In genomic region chr6:54100411-54101006, GRCh38 we compare ENCODE assay signal across 17 cellular contexts. TPM values are rescaled to one million over a fixed set of nuclear protein-coding genes. Genes with fewer than 3 reads are reported as not detected.
A peak's percentile ranks its signal among the peaks of the same experiment; 100 is the strongest.
DNase-seq lines count a peak whose midpoint lies in the region; ATAC-seq and TF ChIP-seq lines count a peak whose summit lies in the region.
"Had no signal": no experiment of that assay in that cellular context is flagged by ENCODE, and none has a peak within 500 bp of the region (broad histone marks: within the 10 kb centered on the region; RNA-seq: fewer than 3 reads in every experiment).

No MANE protein-coding gene starts in this region.

- H3K27me3 ChIP-seq in KMS-11 (ENCODE audit: insufficient read depth, low read depth) (no peaks in the 10 kb centered on the region), breast epithelium (no peaks in the 10 kb centered on the region)
- H3K27me3 ChIP-seq: testis had no signal

- H3K79me2 ChIP-seq in KMS-11 (ENCODE audit: insufficient read depth, low read depth), result no peaks in the 10 kb centered on the region
- H3K79me2 ChIP-seq in OCI-LY7 (ENCODE audit: insufficient read depth, low read depth, low read length), result no peaks in the 10 kb centered on the region

- intact Hi-C loops in breast epithelium (cut with DNase I; ENCODE audit: low total_unique reads) (no loop called here), OCI-LY7 (cut with micrococcal nuclease; ENCODE audit: unreplicated experiment) (loop anchor here (1.0 kb wide), 1 partner anchor 47 kb away; no protein-coding TSS in a partner anchor)

- TF ChIP-seq CTCF in KMS-11 (conservative IDR thresholded peaks at IDR 0.05; ENCODE audit: low read depth, low read length) (no peak), breast epithelium (IDR thresholded peaks at IDR 0.05) (no peak), OCI-LY7 (conservative IDR thresholded peaks at IDR 0.05; ENCODE audit: low read length) (no peak)

- H3K27ac ChIP-seq in KMS-11 (no peak overlapping the region), breast epithelium (no peak overlapping the region), OCI-LY7 (ENCODE audit: low read depth, low read length, poor library complexity, severe bottlenecking) (no peak overlapping the region)
- H3K27ac ChIP-seq: coronary artery, testis had no signal

- DNase-seq in inferior parietal cortex (ENCODE audit: extremely low spot score) (no peak), breast epithelium (ENCODE audit: low spot score in 2 of 2) (no peak), OCI-LY7 (ENCODE audit: low spot score) (no peak)
- DNase-seq: activated CD8-positive, alpha-beta T cell treated with anti-CD3 and anti-CD28 coated beads for 36 hours; activated effector memory CD4-positive, alpha-beta T cell treated with anti-CD3 and anti-CD28 coated beads, Interleukin-2, amount 50 U/mL, for 16 hours; aorta; DMS53; naive thymus-derived CD4-positive, alpha-beta T cell; testis had no signal

- POLR2A ChIA-PET in OCI-LY7 (lab: Charles Lee), result no interaction called here

- ATAC-seq in GM18861 (IDR thresholded peaks at IDR 0.05; ENCODE audit: unreplicated experiment) (peak; percentile 95), GM21423 (IDR thresholded peaks at IDR 0.05; ENCODE audit: unreplicated experiment) (peak; percentile 95), HG03066 (IDR thresholded peaks at IDR 0.05; ENCODE audit: low read depth, unreplicated experiment) (peak; percentile 74), GM21515 (IDR thresholded peaks at IDR 0.05; ENCODE audit: unreplicated experiment) (no peak)
- ATAC-seq: activated CD8-positive, alpha-beta T cell treated with anti-CD3 and anti-CD28 coated beads for 36 hours; K562; naive thymus-derived CD4-positive, alpha-beta T cell had no signal

- CTCF ChIA-PET in OCI-LY7 (lab: Charles Lee; ENCODE audit: unreplicated experiment), result no interaction called here

- no peak overlapping the region for H3K9ac ChIP-seq in KMS-11

- no peak overlapping the region for H3K4me3 ChIP-seq in KMS-11 (IDR thresholded peaks at IDR 0.05; ENCODE audit: insufficient read depth, low read depth, low read length)
- no peak overlapping the region for H3K4me3 ChIP-seq in breast epithelium
- H3K4me3 ChIP-seq in OCI-LY7 (ENCODE audit: low read depth, low read length, poor library complexity, severe bottlenecking), result no peak overlapping the region
- H3K4me3 ChIP-seq: coronary artery, K562, testis had no signal

- no peak overlapping the region for H2AFZ ChIP-seq in KMS-11 (ENCODE audit: low read depth)
- H2AFZ ChIP-seq in OCI-LY7 (ENCODE audit: low read length), result no peak overlapping the region

- H4K20me1 ChIP-seq in KMS-11 (ENCODE audit: insufficient read depth) (no peaks in the 10 kb centered on the region), OCI-LY7 (ENCODE audit: insufficient read depth, low read length) (no peaks in the 10 kb centered on the region)

- H3K4me1 ChIP-seq in KMS-11 (ENCODE audit: low read depth, poor library complexity, severe bottlenecking) (peaks cover 14% of the 10 kb centered on the region), breast epithelium (no peaks in the 10 kb centered on the region), OCI-LY7 (ENCODE audit: insufficient read depth, low read length, poor library complexity, severe bottlenecking) (no peaks in the 10 kb centered on the region)
- H3K4me1 ChIP-seq: testis had no signal

- no peak for TF ChIP-seq POLR2A in breast epithelium (IDR thresholded peaks at IDR 0.05)

- no peaks in the 10 kb centered on the region for H3K9me2 ChIP-seq in OCI-LY7 (ENCODE audit: insufficient read depth, low read length)

- H3K36me3 ChIP-seq in KMS-11 (ENCODE audit: insufficient read depth), result no peaks in the 10 kb centered on the region
- H3K36me3 ChIP-seq in breast epithelium, result no peaks in the 10 kb centered on the region
- no peaks in the 10 kb centered on the region for H3K36me3 ChIP-seq in OCI-LY7 (ENCODE audit: insufficient read depth, low read length)

- H3K9me3 ChIP-seq in breast epithelium (no peaks in the 10 kb centered on the region), OCI-LY7 (ENCODE audit: low read length) (no peaks in the 10 kb centered on the region)
- H3K9me3 ChIP-seq: testis had no signal

- no TSS peak for BruUV-seq in OCI-LY7 (replicated peaks; lab: Mats Ljungman, UMichigan)

- H3K4me2 ChIP-seq in KMS-11 (peak overlapping the region; percentile 28; the same call in 1 of the 2 replicates), OCI-LY7 (ENCODE audit: low read length) (no peak overlapping the region)

RNA-seq across cellular contexts. Expression of gene MLIP, which starts 10.7 kb away (rescaled TPM):
- total RNA-seq in breast epithelium (1 to 10 TPM in 1 of 3 donors, under 1 TPM in 1, not detected in 1; 0.44 to 4.5 TPM), OCI-LY7 (2022) (not detected in 2 replicates)
- not detected in 2 replicates for total RNA-seq in OCI-LY7 (2014; rRNA removed; shearing (Covaris generic))
- total RNA-seq: activated CD8-positive, alpha-beta T cell treated with anti-CD3 and anti-CD28 coated beads for 36 hours; K562; naive thymus-derived CD4-positive, alpha-beta T cell; NCI-H460 had no signal
